In genomic region chr19:13905634-13906524, GRCh38 we compare ENCODE assay signal across 8 cellular contexts. TPM values are rescaled to one million over a fixed set of nuclear protein-coding genes. Genes with fewer than 3 reads are reported as not detected.
A peak's percentile ranks its signal among the peaks of the same experiment; 100 is the strongest.
DNase-seq lines count a peak whose midpoint lies in the region.

BRME1 (minus strand) TSS chr19:13906117; CDS start chr19:13904892, 1,225 bp downstream.
CC2D1A (plus strand) TSS chr19:13906201; CDS start chr19:13906442, 241 bp downstream.

- no peaks in the 10 kb centered on the region for H3K27me3 ChIP-seq in MG63
- no peaks in the 10 kb centered on the region for H3K27me3 ChIP-seq in neuronal stem cell (ENCODE audit: control insufficient read depth in 3 of 3, insufficient read depth in 3 of 3, low read depth in 1 of 3, low read length in 3 of 3)
- no peaks in the 10 kb centered on the region for H3K27me3 ChIP-seq in subcutaneous abdominal adipose tissue (ENCODE audit: control insufficient read depth in 5 of 5, insufficient read depth in 4 of 5, low read length in 5 of 5)

- no peak within 1 kb of the TSS for H2BK12ac ChIP-seq in neuronal stem cell (ENCODE audit: low read length)

- H3K14ac ChIP-seq in neuronal stem cell (ENCODE audit: low read length) = peak within 1 kb of the TSS; percentile 90

- peak within 1 kb of the TSS; percentile 65 for H3K4me3 ChIP-seq in MG63
- peak within 1 kb of the TSS; percentile 96 for H3K4me3 ChIP-seq in neuronal stem cell (ENCODE audit: low read length in 2 of 2)
- peak within 1 kb of the TSS; percentile 72 to 82 (median 80) for H3K4me3 ChIP-seq in subcutaneous abdominal adipose tissue (ENCODE audit: low read depth in 1 of 5, low read length in 5 of 5)

- H3K4me1 ChIP-seq in neuronal stem cell (ENCODE audit: control insufficient read depth in 2 of 2, insufficient read depth in 1 of 2, low read depth in 1 of 2, low read length in 2 of 2) (peaks cover 5% of the 10 kb centered on the region in 2 donors), subcutaneous abdominal adipose tissue (ENCODE audit: control insufficient read depth in 5 of 5, insufficient read depth in 5 of 5, low read length in 5 of 5) (peaks cover 6 to 18% (median 15%) of the 10 kb centered on the region in 5 donors)

- peak within 1 kb of the TSS; percentile 78 for H3K4me2 ChIP-seq in neuronal stem cell (ENCODE audit: insufficient read depth, low read length, poor library complexity, severe bottlenecking)

- no peaks in the 10 kb centered on the region for H3K9me3 ChIP-seq in MG63
- peaks cover 0 to 2% of the 10 kb centered on the region in 2 donors for H3K9me3 ChIP-seq in neuronal stem cell (replicated peaks in 1 of 2; ENCODE audit: control insufficient read depth in 2 of 2, insufficient read depth in 1 of 2, low read depth in 1 of 2, low read length in 2 of 2)
- no peaks in the 10 kb centered on the region for H3K9me3 ChIP-seq in subcutaneous abdominal adipose tissue (ENCODE audit: control insufficient read depth in 5 of 5, low read length in 5 of 5)

- H4K8ac ChIP-seq in neuronal stem cell (ENCODE audit: low read depth, low read length) = peak within 1 kb of the TSS; percentile 19

- peak within 1 kb of the TSS; percentile 93 for H2BK15ac ChIP-seq in neuronal stem cell (ENCODE audit: low read length)

- H4K91ac ChIP-seq in neuronal stem cell (ENCODE audit: low read depth, low read length, poor library complexity) = no peak within 1 kb of the TSS

- DNase-seq in EH (ENCODE audit: low read depth) (peak; percentile 85), GOT3 (lab: John Stamatoyannopoulos, UW) (peak; percentile 68), MG63 (peak; percentile 94), SHP77 treated with DMSO at 0.1 percent for 48 hours (lab: John Stamatoyannopoulos, UW) (peak; percentile 79), foreskin melanocyte (peak; percentile 70), neuronal stem cell (ENCODE audit: low spot score) (peak; percentile 71)
- DNase-seq in activated gamma-delta T cell treated with anti-CD3 and anti-CD28 coated beads, Interleukin-2, amount 50 U/mL, for 16 hours (ENCODE audit: low read depth) = peak; percentile 92

- H3K4ac ChIP-seq in neuronal stem cell (ENCODE audit: low read length) = no peak within 1 kb of the TSS

- H3K9ac ChIP-seq in neuronal stem cell (ENCODE audit: low read depth, low read length, poor library complexity) = peak within 1 kb of the TSS; percentile 93
- H3K9ac ChIP-seq in subcutaneous abdominal adipose tissue (ENCODE audit: low read length in 5 of 5) = peak within 1 kb of the TSS; percentile 81 to 92 (median 91)

- peak within 1 kb of the TSS; percentile 97 for H3K18ac ChIP-seq in neuronal stem cell (ENCODE audit: low read length)

- H3K23ac ChIP-seq in neuronal stem cell (ENCODE audit: low read depth, low read length, poor library complexity) = peak within 1 kb of the TSS; percentile 75

- H3K79me1 ChIP-seq in neuronal stem cell (ENCODE audit: low read depth, low read length) = no peaks in the 10 kb centered on the region

- H3K27ac ChIP-seq in neuronal stem cell (replicated peaks; ENCODE audit: low read length) = no peak within 1 kb of the TSS
- peak within 1 kb of the TSS; percentile 30 for H3K27ac ChIP-seq in subcutaneous abdominal adipose tissue (ENCODE audit: low read depth, low read length)

- WGBS in neuronal stem cell (ENCODE audit: extremely low coverage in 2 of 2, insufficient read length in 2 of 2, insufficient replicate concordance in 1 of 2), 2 donors = no CpG with 5 or more reads among the region's 87 CpGs

- H2BK5ac ChIP-seq in neuronal stem cell (ENCODE audit: low read length) = peak within 1 kb of the TSS; percentile 75

- H3K36me3 ChIP-seq in MG63 = peaks cover 5% of the 10 kb centered on the region
- peaks cover 6 to 13% of the 10 kb centered on the region in 2 donors for H3K36me3 ChIP-seq in neuronal stem cell (replicated peaks in 1 of 2; ENCODE audit: control insufficient read depth in 2 of 2, insufficient read depth in 2 of 2, low read length in 2 of 2)
- peaks cover 0 to 13% (median 7%) of the 10 kb centered on the region in 5 donors for H3K36me3 ChIP-seq in subcutaneous abdominal adipose tissue (ENCODE audit: control insufficient read depth in 5 of 5, insufficient read depth in 5 of 5, low read length in 5 of 5)

- H2AFZ ChIP-seq in neuronal stem cell (ENCODE audit: low read length) = peak within 1 kb of the TSS; percentile 98

- peak within 1 kb of the TSS; percentile 71 for H2AK5ac ChIP-seq in neuronal stem cell (ENCODE audit: low read depth, low read length)

- no peak within 1 kb of the TSS for H2BK120ac ChIP-seq in neuronal stem cell (ENCODE audit: low read depth, low read length)

RNA-seq across cellular contexts. Expression of gene BRME1, which starts in this region (rescaled TPM):
- 5.1 and 8.4 TPM in 2 replicates for total RNA-seq in MG63 (2014; rRNA removed; shearing (Covaris generic); ENCODE audit: low replicate concordance)
- polyA plus RNA-seq in neuronal stem cell (2013, experiment 1 of 2) = 1.8 TPM
- 2.1 TPM for polyA plus RNA-seq in neuronal stem cell (2013, experiment 2 of 2)

RNA-seq across cellular contexts. Expression of gene CC2D1A, which starts in this region (rescaled TPM):
- 26.2 and 27.3 TPM in 2 replicates for total RNA-seq in MG63 (2014; rRNA removed; shearing (Covaris generic); ENCODE audit: low replicate concordance)
- polyA plus RNA-seq in neuronal stem cell (2013, experiment 1 of 2) = 19.7 TPM
- polyA plus RNA-seq in neuronal stem cell (2013, experiment 2 of 2) = 18.7 TPM
